ENCODE assay signal across 5 cellular contexts in genomic region chr2:20377738-20378137, GRCh38.
"Had no signal": no experiment of that assay in that cellular context is flagged by ENCODE, and none has a peak within 500 bp of the region (broad histone marks: within the 10 kb centered on the region; RNA-seq: fewer than 3 reads in every experiment).

No MANE protein-coding gene starts in this region.

- H3K4me3 Mint-ChIP-seq: IgD-negative memory B cell had no signal

- H3K4me3 ChIP-seq: GM23248 had no signal

- H2AFZ ChIP-seq: GM23248 had no signal

- DNase-seq: GM23248, GOT3, H7, HCEC 1CT had no signal

- H3K9ac ChIP-seq: GM23248 had no signal

- H3K27ac ChIP-seq: GM23248 had no signal

- H3K27ac Mint-ChIP-seq: IgD-negative memory B cell had no signal
